ENCODE assay signal across 8 cellular contexts in genomic region chr1:156889802-156890585, GRCh38. TPM values are rescaled to one million over a fixed set of nuclear protein-coding genes. Genes with fewer than 3 reads are reported as not detected.
DNase-seq lines count a peak whose midpoint lies in the region; ATAC-seq and TF ChIP-seq lines count a peak whose summit lies in the region.

No MANE protein-coding gene starts in this region.

- H3K9me3 ChIP-seq in lower lobe of right lung = no peaks in the 10 kb centered on the region

- no peak overlapping the region for H3K27ac Mint-ChIP-seq in activated CD4-positive, alpha-beta T cell treated with anti-CD3 and anti-CD28 coated beads, Interleukin-2, amount 10 ng/mL, durations not matched to agents 24 days and 14 days

- H3K27me3 ChIP-seq in BJ (ENCODE audit: control insufficient read depth, insufficient read depth, low read length) (peaks cover 13% of the 10 kb centered on the region), dorsolateral prefrontal cortex (peaks cover 0 to 37% (median 20%) of the 10 kb centered on the region in 45 donors), lower lobe of right lung (ENCODE audit: low read depth) (peaks cover 23% of the 10 kb centered on the region)

- peaks cover 37% of the 10 kb centered on the region for H3K27me3 Mint-ChIP-seq in activated CD4-positive, alpha-beta T cell treated with anti-CD3 and anti-CD28 coated beads, Interleukin-2, amount 10 ng/mL, durations not matched to agents 24 days and 14 days

- CTCF ChIA-PET in BJ (lab: Yijun Ruan, JAX) = interaction anchor here (0.6 to 10.8 kb wide), 33 partner anchors 10 to 263 kb away, joined by 3 to 298 read pairs (median 5); partner anchors contain the start of genes INSRR, ISG20L2, LRRC71 and METTL25B

- H3K9me3 Mint-ChIP-seq in activated CD4-positive, alpha-beta T cell treated with anti-CD3 and anti-CD28 coated beads, Interleukin-2, amount 10 ng/mL, durations not matched to agents 24 days and 14 days = no peaks in the 10 kb centered on the region

- POLR2A ChIA-PET in BJ (lab: Charles Lee) = no interaction called here

- ATAC-seq in lower lobe of right lung (peak; percentile 57), GM21717 (IDR thresholded peaks at IDR 0.05; ENCODE audit: unreplicated experiment) (no peak)

- H3K36me3 ChIP-seq in BJ (ENCODE audit: control insufficient read depth, insufficient read depth, low read length) (no peaks in the 10 kb centered on the region), lower lobe of right lung (no peaks in the 10 kb centered on the region)

- H3K4me1 Mint-ChIP-seq in activated CD4-positive, alpha-beta T cell treated with anti-CD3 and anti-CD28 coated beads, Interleukin-2, amount 10 ng/mL, durations not matched to agents 24 days and 14 days = peaks cover 16% of the 10 kb centered on the region

- H3K4me3 ChIP-seq in BJ (ENCODE audit: low read depth, low read length) (no peak overlapping the region), dorsolateral prefrontal cortex (no peak overlapping the region), lower lobe of right lung (no peak overlapping the region)

- H3K27ac ChIP-seq in dorsolateral prefrontal cortex (no peak overlapping the region), lower lobe of right lung (no peak overlapping the region)

- no peak overlapping the region for H3K4me3 Mint-ChIP-seq in activated CD4-positive, alpha-beta T cell treated with anti-CD3 and anti-CD28 coated beads, Interleukin-2, amount 10 ng/mL, durations not matched to agents 24 days and 14 days

- DNase-seq in BJ (ENCODE audit: low read depth) (no peak), HCEC 1CT (peak; percentile 72), NCI-H510A treated with DMSO at 0.1 percent for 48 hours (lab: John Stamatoyannopoulos, UW) (peak; percentile 71), dorsolateral prefrontal cortex (peak; percentile 71 to 87 (median 78)), lower lobe of right lung (peak; percentile 84)
- DNase-seq in activated CD4-positive, alpha-beta T cell treated with anti-CD3 and anti-CD28 coated beads, Interleukin-2, amount 10 ng/mL, durations not matched to agents 24 days and 14 days = peak; percentile 90
- DNase-seq in stimulated activated CD8-positive, alpha-beta memory T cell treated with anti-CD3 and anti-CD28 coated beads, Interleukin-15, amount 100 ng/mL, for 48 hours (ENCODE audit: low read depth in 2 of 2) = peak; percentile 33 to 36

- H3K4me1 ChIP-seq in lower lobe of right lung = peaks cover 16% of the 10 kb centered on the region

- intact Hi-C loops in activated CD4-positive, alpha-beta T cell treated with anti-CD3 and anti-CD28 coated beads, Interleukin-2, amount 10 ng/mL, durations not matched to agents 24 days and 14 days (cut with micrococcal nuclease) = loop anchor here (1.0 kb wide), 2 partner anchors 51 to 93 kb away; no protein-coding TSS in a partner anchor
- intact Hi-C loops in dorsolateral prefrontal cortex (cut with DNase I) (loop anchor here in 1 of 2 donors (2.0 to 10.0 kb wide), 4 partner anchors 51 to 205 kb away; partner anchors contain the start of genes ISG20L2 and METTL25B), lower lobe of right lung (cut with DNase I) (no loop called here)

- peak; percentile 86 for TF ChIP-seq CTCF in BJ (IDR thresholded peaks at IDR 0.05; ENCODE audit: insufficient read depth, low read depth, low read length)
- TF ChIP-seq CTCF in dorsolateral prefrontal cortex (IDR thresholded peaks at IDR 0.05 in 54 of 56, conservative IDR thresholded peaks at IDR 0.05 in 2 of 56; ENCODE audit: low read depth in 1 of 56, partially characterized antibody in 56 of 56) = peak; percentile 69 to 97 (median 88)
- TF ChIP-seq CTCF in lower lobe of right lung (IDR thresholded peaks at IDR 0.05) = peak; percentile 77

- H3K36me3 Mint-ChIP-seq in activated CD4-positive, alpha-beta T cell treated with anti-CD3 and anti-CD28 coated beads, Interleukin-2, amount 10 ng/mL, durations not matched to agents 24 days and 14 days (ENCODE audit: low read depth) = no peaks in the 10 kb centered on the region

RNA-seq across cellular contexts. Expression of gene PEAR1, which starts 3.5 kb away (rescaled TPM):
- polyA plus RNA-seq in BJ (2011; rRNA removed) = 25.0 and 50.4 TPM in 2 replicates
- polyA minus RNA-seq in BJ (2011; rRNA and poly(A)+ RNA removed) = 15.8 and 21.9 TPM in 2 replicates
- 0.09 and 0.21 TPM in 2 replicates for total RNA-seq in activated CD4-positive, alpha-beta T cell treated with anti-CD3 and anti-CD28 coated beads, Interleukin-2, amount 10 ng/mL, durations not matched to agents 24 days and 14 days
- total RNA-seq in dorsolateral prefrontal cortex (10 to 100 TPM in 7 of 120 experiments, 1 to 10 TPM in 113; 1.9 to 15.2 (median 5.0) TPM), lower lobe of right lung (14.8 TPM)

RNA-seq across cellular contexts. Expression of gene NTRK1, which starts 29.3 kb away (rescaled TPM):
- polyA plus RNA-seq in BJ (2011; rRNA removed) = 0.02 TPM in 1 of 2 replicates, not detected in the other
- not detected in 2 replicates for polyA minus RNA-seq in BJ (2011; rRNA and poly(A)+ RNA removed)
- 54.3 and 61.2 TPM in 2 replicates for total RNA-seq in activated CD4-positive, alpha-beta T cell treated with anti-CD3 and anti-CD28 coated beads, Interleukin-2, amount 10 ng/mL, durations not matched to agents 24 days and 14 days
- total RNA-seq in dorsolateral prefrontal cortex (1 to 10 TPM in 20 of 120 experiments, under 1 TPM in 70, not detected in 30; 0.16 to 3.1 (median 0.66) TPM), lower lobe of right lung (1.9 TPM)

RNA-seq across cellular contexts. Expression of gene LRRC71, which starts 30.4 kb away (rescaled TPM):
- 0.75 and 1.2 TPM in 2 replicates for polyA plus RNA-seq in BJ (2011; rRNA removed)
- 0.66 and 0.72 TPM in 2 replicates for polyA minus RNA-seq in BJ (2011; rRNA and poly(A)+ RNA removed)
- total RNA-seq in activated CD4-positive, alpha-beta T cell treated with anti-CD3 and anti-CD28 coated beads, Interleukin-2, amount 10 ng/mL, durations not matched to agents 24 days and 14 days = not detected in 2 replicates
- total RNA-seq in dorsolateral prefrontal cortex (under 1 TPM in 11 of 120 experiments, not detected in 109; 0.23 to 0.84 (median 0.42) TPM), lower lobe of right lung (5.3 TPM)

RNA-seq across cellular contexts. Expression of gene INSRR, which starts 31.1 kb away (rescaled TPM):
- polyA plus RNA-seq in BJ (2011; rRNA removed) = not detected in 2 replicates
- not detected in 2 replicates for polyA minus RNA-seq in BJ (2011; rRNA and poly(A)+ RNA removed)
- 0.68 and 0.71 TPM in 2 replicates for total RNA-seq in activated CD4-positive, alpha-beta T cell treated with anti-CD3 and anti-CD28 coated beads, Interleukin-2, amount 10 ng/mL, durations not matched to agents 24 days and 14 days
- total RNA-seq in dorsolateral prefrontal cortex (1 to 10 TPM in 8 of 120 experiments, under 1 TPM in 48, not detected in 64; 0.07 to 2.8 (median 0.30) TPM), lower lobe of right lung (not detected)

Comparison
In these comparisons a context has a peak if more than half of its experiments do, and no peak if none do; other contexts are left out.
1. RNA of gene NTRK1, which starts 29.3 kb away (total RNA-seq): 54.3 to 61.2 TPM in activated CD4-positive, alpha-beta T cell treated with anti-CD3 and anti-CD28 coated beads, Interleukin-2, amount 10 ng/mL, durations not matched to agents 24 days and 14 days; 1.9 TPM in lower lobe of right lung (single experiment) and 0.16 to 3.1 TPM in dorsolateral prefrontal cortex; every median in the first group is over 10 times any median in the second.
2. Peak in every context shown above with its lines, with median percentiles within 50 percentile points of each other: CTCF ChIP-seq.